15 cellular contexts compared by ENCODE assay signal in genomic region chrX:136961594-136962135, GRCh38.
"Had no signal": no experiment of that assay in that cellular context is flagged by ENCODE, and none has a peak within 500 bp of the region (broad histone marks: within the 10 kb centered on the region; RNA-seq: fewer than 3 reads in every experiment).

No MANE protein-coding gene starts in this region.

- H3K4me3 Mint-ChIP-seq: activated T-helper 1 cell treated with anti-CD3 and anti-CD28 coated beads, Interleukin-12 subunit alpha, Interleukin-12 subunit beta, Interleukin-2, Interleukin-4 antibody, amounts not matched to agents 30 ng/mL and 10 ng/mL and 1 ng/mL, durations not matched to agents 14 hours and 24 hours and 36 hours; neural progenitor cell; T-helper 1 cell treated with Interleukin-12 subunit alpha and Interleukin-12 subunit beta and Interleukin-4 antibody, amounts not matched to agents 30 μg/mL and 1 μg/mL, for 36 hours had no signal

- H3K9me3 ChIP-seq: breast epithelium, esophagus squamous epithelium, gastrocnemius medialis, tibial artery had no signal

- H2AFZ ChIP-seq: neural progenitor cell, parathyroid adenoma had no signal

- ATAC-seq: activated CD4-positive, CD25-positive, alpha-beta regulatory T cell treated with anti-CD3 and anti-CD28 coated beads, Interleukin-2, amount 50 U/mL, for 24 hours; gastrocnemius medialis had no signal

- H3K36me3 ChIP-seq: breast epithelium, esophagus squamous epithelium, gastrocnemius medialis, neural progenitor cell, tibial artery had no signal

- H3K4me1 ChIP-seq: breast epithelium, esophagus squamous epithelium, gastrocnemius medialis, neural progenitor cell, parathyroid adenoma, tibial artery had no signal

- H3K27ac Mint-ChIP-seq: activated T-helper 1 cell treated with anti-CD3 and anti-CD28 coated beads, Interleukin-12 subunit alpha, Interleukin-12 subunit beta, Interleukin-2, Interleukin-4 antibody, amounts not matched to agents 30 ng/mL and 10 ng/mL and 1 ng/mL, durations not matched to agents 14 hours and 24 hours and 36 hours; neural progenitor cell; T-helper 1 cell treated with Interleukin-12 subunit alpha and Interleukin-12 subunit beta and Interleukin-4 antibody, amounts not matched to agents 30 μg/mL and 1 μg/mL, for 36 hours had no signal

- H3K4me3 ChIP-seq: breast epithelium, esophagus squamous epithelium, gastrocnemius medialis, neural progenitor cell, tibial artery had no signal

- H3K79me2 ChIP-seq: parathyroid adenoma had no signal

- H3K27me3 ChIP-seq: esophagus squamous epithelium, gastrocnemius medialis, neural progenitor cell, tibial artery had no signal

- H3K9me3 Mint-ChIP-seq: activated T-helper 1 cell treated with anti-CD3 and anti-CD28 coated beads, Interleukin-12 subunit alpha, Interleukin-12 subunit beta, Interleukin-2, Interleukin-4 antibody, amounts not matched to agents 30 ng/mL and 10 ng/mL and 1 ng/mL, durations not matched to agents 14 hours and 24 hours and 36 hours; T-helper 1 cell treated with Interleukin-12 subunit alpha and Interleukin-12 subunit beta and Interleukin-4 antibody, amounts not matched to agents 30 μg/mL and 1 μg/mL, for 36 hours had no signal

- H3K36me3 Mint-ChIP-seq: neural progenitor cell had no signal

- H3K27ac ChIP-seq: breast epithelium, esophagus squamous epithelium, gastrocnemius medialis, neural progenitor cell, parathyroid adenoma, tibial artery had no signal

- H3K4me2 ChIP-seq: neural progenitor cell had no signal

- DNase-seq: activated CD4-positive, alpha-beta T cell treated with anti-CD3 and anti-CD28 coated beads, Interleukin-2, amount 50 U/mL, for 48 hours; activated CD8-positive, alpha-beta memory T cell treated with anti-CD3 and anti-CD28 coated beads, Interleukin-2, amount 50 U/mL, for 4 hours; activated naive CD4-positive, alpha-beta T cell treated with Interleukin-2 at 50 U/mL for 16 hours; esophagus squamous epithelium; gastrocnemius medialis; kidney glomerular epithelial cell; retina; small intestine; tibial artery had no signal

- H3K9ac ChIP-seq: neural progenitor cell, parathyroid adenoma had no signal
